Comparison of ENCODE assay signal across 29 cellular contexts in genomic region chr6:111061493-111061892, GRCh38. TPM values are rescaled to one million over a fixed set of nuclear protein-coding genes. Genes with fewer than 3 reads are reported as not detected.
DNase-seq lines count a peak whose midpoint lies in the region; FAIRE-seq and TF ChIP-seq lines count a peak whose summit lies in the region.
"Had no signal": no experiment of that assay in that cellular context is flagged by ENCODE, and none has a peak within 500 bp of the region (broad histone marks: within the 10 kb centered on the region; RNA-seq: fewer than 3 reads in every experiment).

No MANE protein-coding gene starts in this region.

- H3K4me1 ChIP-seq in astrocyte (ENCODE audit: insufficient read depth, low read length) (no peaks in the 10 kb centered on the region), trophoblast cell (ENCODE audit: control insufficient read depth in 1 of 2, insufficient read depth in 2 of 2, low read length in 2 of 2) (no peaks in the 10 kb centered on the region)
- H3K4me1 ChIP-seq: adrenal gland, Peyer's patch had no signal

- H3K27me3 ChIP-seq in astrocyte (ENCODE audit: insufficient read depth, low read length) (peaks cover 10% of the 10 kb centered on the region), trophoblast cell (ENCODE audit: insufficient read depth, low read length) (no peaks in the 10 kb centered on the region)
- H3K27me3 ChIP-seq: adrenal gland, heart right ventricle, Peyer's patch had no signal

- H3K27ac ChIP-seq in astrocyte (ENCODE audit: low read depth, low read length) (no peak overlapping the region), trophoblast cell (ENCODE audit: low read depth, low read length) (no peak overlapping the region)
- H3K27ac ChIP-seq: adrenal gland, heart right ventricle, Peyer's patch had no signal

- no peak overlapping the region for H2AK5ac ChIP-seq in trophoblast cell (ENCODE audit: low read length)

- no peak overlapping the region for H2BK12ac ChIP-seq in trophoblast cell (ENCODE audit: low read length)

- H3K79me2 ChIP-seq in astrocyte (ENCODE audit: insufficient read depth, low read length) (no peaks in the 10 kb centered on the region), trophoblast cell (ENCODE audit: control insufficient read depth, insufficient read depth, low read length, poor library complexity) (no peaks in the 10 kb centered on the region)

- no peak overlapping the region for H3K23ac ChIP-seq in trophoblast cell (ENCODE audit: low read length)

- no peak overlapping the region for H2BK5ac ChIP-seq in trophoblast cell (ENCODE audit: low read depth, low read length, poor library complexity)

- H3K14ac ChIP-seq in trophoblast cell (ENCODE audit: low read length) = no peak overlapping the region

- peaks cover 16% of the 10 kb centered on the region for H3K9me3 Mint-ChIP-seq in astrocyte (ENCODE audit: unreplicated experiment)
- H3K9me3 Mint-ChIP-seq: activated T-cell treated with anti-CD3 and anti-CD28 coated beads, Interleukin-2, amount 50 U/mL, for 24 hours had no signal

- DNase-seq in AG10803 (ENCODE audit: low read depth) (peak; percentile 13), HS-5 (ENCODE audit: low read depth) (peak; percentile 14), astrocyte (ENCODE audit: low read depth) (peak; percentile 20), glomerular visceral epithelial cell (ENCODE audit: extremely low spot score) (peak; percentile 50), trophoblast cell (no peak), NOMO-1 treated with dmso at 0.1 percent for 144 hours (lab: John Stamatoyannopoulos, UW; ENCODE audit: unreplicated experiment) (no peak), head of caudate nucleus (no peak), globus pallidus (ENCODE audit: low spot score) (no peak)
- DNase-seq: activated CD4-positive, CD25-positive, alpha-beta regulatory T cell treated with anti-CD3 and anti-CD28 coated beads, Interleukin-2, amount 50 U/mL, for 72 hours; activated naive CD4-positive, alpha-beta T cell treated with Interleukin-2 at 50 U/mL for 16 hours; activated T-cell treated with anti-CD3 and anti-CD28 coated beads, Interleukin-2, amount 50 U/mL, for 24 hours; adrenal gland; COR-L47; DMS79 treated with DMSO at 0.1 percent for 48 hours; heart right ventricle; KG1; naive B cell; NCI-H1694; NCI-H526; occipital lobe; Peyer's patch; small intestine; stimulated activated CD4-positive, alpha-beta T cell treated with anti-CD3 and anti-CD28 coated beads, Interleukin-1b, Interleukin-23, amount 100 ng/mL, for 48 hours; T-helper 1 cell had no signal

- H3K4ac ChIP-seq in trophoblast cell (ENCODE audit: low read depth, low read length) = no peak overlapping the region

- H3K4me2 ChIP-seq in astrocyte (ENCODE audit: low read length) = no peak overlapping the region
- H3K4me2 ChIP-seq in trophoblast cell (ENCODE audit: low read length) = no peak overlapping the region

- H3K4me3 Mint-ChIP-seq in astrocyte (ENCODE audit: unreplicated experiment) = no peak overlapping the region
- H3K4me3 Mint-ChIP-seq: activated T-cell treated with anti-CD3 and anti-CD28 coated beads, Interleukin-2, amount 50 U/mL, for 24 hours; dendritic cell treated with granulocyte-macrophage colony-stimulating factor and Interleukin-4, amounts not matched to agents 40 ng/mL and 50 ng/mL, for 4 days; naive B cell had no signal

- H3K4me3 ChIP-seq in AG10803 (ENCODE audit: low read length) = no peak overlapping the region
- no peak overlapping the region for H3K4me3 ChIP-seq in astrocyte (ENCODE audit: insufficient read depth, low read depth, low read length)
- no peak overlapping the region for H3K4me3 ChIP-seq in trophoblast cell (ENCODE audit: low read depth, low read length)
- H3K4me3 ChIP-seq: adrenal gland, heart right ventricle, Peyer's patch had no signal

- H4K12ac ChIP-seq in trophoblast cell (ENCODE audit: low read depth, low read length) = no peak overlapping the region

- no peaks in the 10 kb centered on the region for H3K9me3 ChIP-seq in astrocyte (ENCODE audit: insufficient read depth, low read depth, low read length)
- no peaks in the 10 kb centered on the region for H3K9me3 ChIP-seq in trophoblast cell (ENCODE audit: insufficient read depth, low read depth, low read length)
- H3K9me3 ChIP-seq: adrenal gland, Peyer's patch had no signal

- H3K36me3 ChIP-seq in astrocyte (ENCODE audit: insufficient read depth, low read length) (no peaks in the 10 kb centered on the region), trophoblast cell (ENCODE audit: control insufficient read depth in 1 of 2, insufficient read depth in 2 of 2, low read length in 2 of 2) (no peaks in the 10 kb centered on the region)
- H3K36me3 ChIP-seq: adrenal gland, heart right ventricle, Peyer's patch had no signal

- no peak overlapping the region for H4K91ac ChIP-seq in trophoblast cell (ENCODE audit: low read depth, low read length)

- H3K79me1 ChIP-seq in trophoblast cell (ENCODE audit: low read length) = no peaks in the 10 kb centered on the region

- FAIRE-seq in astrocyte (lab: Jason Lieb, UNC) = no peak
- FAIRE-seq: endometrium, GM12891, small intestine, TTC549 had no signal

- no peak overlapping the region for H4K8ac ChIP-seq in trophoblast cell (ENCODE audit: low read depth, low read length)

- peaks cover 20% of the 10 kb centered on the region for H3K27me3 Mint-ChIP-seq in astrocyte (ENCODE audit: low read depth, unreplicated experiment)

- TF ChIP-seq CTCF in AG10803 (conservative IDR thresholded peaks at IDR 0.05; ENCODE audit: low read length) (no peak), astrocyte (IDR thresholded peaks at IDR 0.05; ENCODE audit: insufficient read depth, low read depth, low read length) (no peak)

- no peaks in the 10 kb centered on the region for H3K4me1 Mint-ChIP-seq in astrocyte (ENCODE audit: low read depth, unreplicated experiment)

- H3K27ac Mint-ChIP-seq in astrocyte (ENCODE audit: unreplicated experiment) = no peak overlapping the region
- H3K27ac Mint-ChIP-seq: activated T-cell treated with anti-CD3 and anti-CD28 coated beads, Interleukin-2, amount 50 U/mL, for 24 hours; dendritic cell treated with granulocyte-macrophage colony-stimulating factor and Interleukin-4, amounts not matched to agents 40 ng/mL and 50 ng/mL, for 4 days; naive B cell had no signal

- no peaks in the 10 kb centered on the region for H4K20me1 ChIP-seq in astrocyte (ENCODE audit: insufficient read depth, low read length)

- WGBS in trophoblast cell (ENCODE audit: extremely low coverage, insufficient coverage, insufficient read length) = no CpG with 5 or more reads among the region's 6 CpGs

- H3K9ac ChIP-seq in astrocyte (ENCODE audit: low read length) (no peak overlapping the region), trophoblast cell (ENCODE audit: low read length) (no peak overlapping the region)

- H2AFZ ChIP-seq in astrocyte (ENCODE audit: low read depth, low read length) = no peak overlapping the region
- H2AFZ ChIP-seq in trophoblast cell (ENCODE audit: insufficient read depth, low read length, poor library complexity) = no peak overlapping the region

- peaks cover 8% of the 10 kb centered on the region for H3K36me3 Mint-ChIP-seq in astrocyte (ENCODE audit: low read depth, unreplicated experiment)

- H3K18ac ChIP-seq in trophoblast cell (ENCODE audit: low read length) = no peak overlapping the region

- intact Hi-C loops in head of caudate nucleus (cut with DNase I) = no loop called here

- H2BK120ac ChIP-seq in trophoblast cell (ENCODE audit: insufficient read depth, low read length, poor library complexity) = no peak overlapping the region

RNA-seq across cellular contexts. Expression of gene SLC16A10, which starts 25.8 kb away (rescaled TPM):
- total RNA-seq in astrocyte = 0.18 and 0.48 TPM in 2 replicates
- polyA plus RNA-seq in trophoblast cell (2013) = 2.0 and 2.4 TPM in 2 replicates
- polyA plus RNA-seq: BJ had no signal

Comparison
In these comparisons a context has a peak if more than half of its experiments do, and no peak if none do; other contexts are left out.
1. DNase-seq: peak in AG10803 (single experiment), HS-5 (single experiment), astrocyte (single experiment) and glomerular visceral epithelial cell (single experiment); none in trophoblast cell (0 of 2), NOMO-1 treated with dmso at 0.1 percent for 144 hours (single experiment), head of caudate nucleus (0 of 42) and globus pallidus (single experiment).